In genomic region chr15:64653757-64654156, GRCh38 we compare ENCODE assay signal across 11 cellular contexts.
DNase-seq lines count a peak whose midpoint lies in the region; ATAC-seq and TF ChIP-seq lines count a peak whose summit lies in the region.
"Had no signal": no experiment of that assay in that cellular context is flagged by ENCODE, and none has a peak within 500 bp of the region (broad histone marks: within the 10 kb centered on the region; RNA-seq: fewer than 3 reads in every experiment).

No MANE protein-coding gene starts in this region.

- H3K27ac ChIP-seq in smooth muscle cell (ENCODE audit: low read depth): no peak overlapping the region

- TF ChIP-seq POLR2A in erythroblast (IDR thresholded peaks at IDR 0.05; ENCODE audit: low read length): no peak

- no peak overlapping the region for H3K4me3 Mint-ChIP-seq in glutamatergic neuron (ENCODE audit: unreplicated experiment)
- H3K4me3 Mint-ChIP-seq: CD8-positive, alpha-beta memory T cell had no signal

- H3K9ac ChIP-seq in smooth muscle cell (ENCODE audit: low read depth): no peak overlapping the region

- H3K9me3 Mint-ChIP-seq in glutamatergic neuron (ENCODE audit: unreplicated experiment): no peaks in the 10 kb centered on the region
- H3K9me3 Mint-ChIP-seq: CD8-positive, alpha-beta memory T cell had no signal

- H3K4me2 ChIP-seq in smooth muscle cell: no peak overlapping the region

- H3K4me1 Mint-ChIP-seq in glutamatergic neuron (ENCODE audit: low read depth, unreplicated experiment): peaks cover 3% of the 10 kb centered on the region

- H3K27me3 Mint-ChIP-seq in glutamatergic neuron (ENCODE audit: unreplicated experiment): no peaks in the 10 kb centered on the region
- H3K27me3 Mint-ChIP-seq: CD8-positive, alpha-beta memory T cell had no signal

- peaks cover 77% of the 10 kb centered on the region for H4K20me1 ChIP-seq in smooth muscle cell (ENCODE audit: low read depth)

- no peaks in the 10 kb centered on the region for H3F3A ChIP-seq in smooth muscle cell (ENCODE audit: low read depth)

- H3K9me3 ChIP-seq in smooth muscle cell (replicated peaks; ENCODE audit: low read depth): no peaks in the 10 kb centered on the region
- H3K9me3 ChIP-seq: HAP-1 had no signal

- ATAC-seq in HG03139 (IDR thresholded peaks at IDR 0.05; ENCODE audit: unreplicated experiment): no peak

- H3K27ac Mint-ChIP-seq in glutamatergic neuron (ENCODE audit: unreplicated experiment): no peak overlapping the region

- H2AFZ ChIP-seq in smooth muscle cell (ENCODE audit: low read depth): no peak overlapping the region

- TF ChIP-seq CTCF in smooth muscle cell (IDR thresholded peaks at IDR 0.05; ENCODE audit: borderline replicate concordance, insufficient read depth, poor library complexity, severe bottlenecking) (peak; percentile 40), glutamatergic neuron (IDR thresholded peaks at IDR 0.05; ENCODE audit: partially characterized antibody, unreplicated experiment) (no peak)

- no peaks in the 10 kb centered on the region for H3K36me3 Mint-ChIP-seq in glutamatergic neuron (ENCODE audit: unreplicated experiment)

- H3K27me3 ChIP-seq in smooth muscle cell (ENCODE audit: low read depth): no peaks in the 10 kb centered on the region

- peak; percentile 4 for DNase-seq in NOMO-1 treated with DMSO at 0.1 percent for 48 hours (lab: John Stamatoyannopoulos, UW; ENCODE audit: unreplicated experiment)
- DNase-seq in NOMO-1 treated with dmso at 0.1 percent for 144 hours (lab: John Stamatoyannopoulos, UW; ENCODE audit: unreplicated experiment): no peak
- DNase-seq in NCI-H526 treated with DMSO at 0.1 percent for 48 hours (lab: John Stamatoyannopoulos, UW): peak; percentile 13
- DNase-seq in erythroblast (lab: John Stamatoyannopoulos, UW): peak; percentile 21 to 35
- DNase-seq in smooth muscle cell (lab: John Stamatoyannopoulos, UW; ENCODE audit: unreplicated experiment): no peak
- no peak for DNase-seq in NCI-H1930 (lab: John Stamatoyannopoulos, UW)
- DNase-seq in glutamatergic neuron: no peak
- DNase-seq: activated effector memory CD4-positive, alpha-beta T cell treated with Interleukin-2 at 50 U/mL for 16 hours had no signal

- 88% methylated on average over 3 of the region's 3 CpGs for WGBS in smooth muscle cell (ENCODE audit: low lambda C conversion rate)

- H3K79me2 ChIP-seq in smooth muscle cell (ENCODE audit: low read depth): no peaks in the 10 kb centered on the region

- H3K4me3 ChIP-seq in smooth muscle cell: no peak overlapping the region
- H3K4me3 ChIP-seq: HAP-1 had no signal

- no peaks in the 10 kb centered on the region for H3K36me3 ChIP-seq in smooth muscle cell (ENCODE audit: low read depth)
- H3K36me3 ChIP-seq: HAP-1 had no signal

- H3K4me1 ChIP-seq in smooth muscle cell (ENCODE audit: low read depth): peaks cover 5% of the 10 kb centered on the region
- H3K4me1 ChIP-seq: HAP-1 had no signal

Comparison
In these comparisons a context has a peak if more than half of its experiments do, and no peak if none do; other contexts are left out.
1. DNase-seq: peak in NOMO-1 treated with DMSO at 0.1 percent for 48 hours (single experiment), NCI-H526 treated with DMSO at 0.1 percent for 48 hours (single experiment) and erythroblast (2 of 2); none in NOMO-1 treated with dmso at 0.1 percent for 144 hours (single experiment), smooth muscle cell (single experiment), NCI-H1930 (0 of 2) and glutamatergic neuron (single experiment).